ENCODE assay signal across 17 cellular contexts in the genomic region with DNA sequence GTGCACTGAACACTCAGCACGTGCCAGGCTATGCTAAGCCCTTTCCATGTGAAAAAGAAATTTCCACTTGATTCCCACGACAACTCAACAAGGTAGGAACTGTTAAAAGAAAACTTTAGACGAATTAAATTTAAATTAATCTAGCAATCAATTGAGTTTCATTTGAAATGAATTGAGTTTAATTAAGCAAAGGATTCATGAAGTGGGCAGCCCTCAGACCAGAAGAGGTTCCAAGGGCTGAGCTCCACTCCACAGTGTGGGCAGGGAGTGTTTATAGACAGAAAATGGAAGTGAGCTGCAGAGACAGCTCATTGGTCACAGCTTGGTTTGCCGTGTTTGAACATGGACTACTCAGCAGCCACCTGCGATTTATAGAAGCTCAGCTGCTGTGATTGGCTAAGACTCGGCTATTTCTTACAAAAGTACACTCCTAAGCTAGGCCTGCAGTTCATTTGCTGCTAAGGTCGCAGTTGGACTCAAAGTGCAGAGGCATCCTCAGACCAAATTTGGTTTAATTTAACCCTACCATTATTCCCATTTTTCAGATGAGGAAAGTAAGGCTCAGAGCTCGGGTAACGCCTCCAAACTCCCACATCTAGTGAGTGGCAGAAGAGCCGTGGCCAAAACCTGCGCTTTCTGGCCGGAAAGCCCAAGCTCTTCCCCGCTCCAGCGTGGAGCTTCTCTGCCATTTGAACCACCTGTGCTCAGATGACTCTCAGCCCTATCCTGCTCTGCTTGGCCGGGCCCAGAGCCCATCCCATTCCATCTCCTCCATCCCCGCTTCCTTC. TPM values are rescaled to one million over a fixed set of nuclear protein-coding genes. Genes with fewer than 3 reads are reported as not detected.
DNase-seq lines count a peak whose midpoint lies in the region; ATAC-seq, FAIRE-seq and TF ChIP-seq lines count a peak whose summit lies in the region.
"Had no signal": no experiment of that assay in that cellular context is flagged by ENCODE, and none has a peak within 500 bp of the region (broad histone marks: within the 10 kb centered on the region; RNA-seq: fewer than 3 reads in every experiment).

No MANE protein-coding gene starts in this region.

- peak overlapping the region; percentile 26 for H3K4me2 ChIP-seq in fibroblast of lung (ENCODE audit: extremely low read depth, insufficient read depth, low read length)

- H3K36me3 Mint-ChIP-seq in HFFc6 (ENCODE audit: low read depth) = no peaks in the 10 kb centered on the region
- H3K36me3 Mint-ChIP-seq: CD8-positive, alpha-beta T cell; naive thymus-derived CD8-positive, alpha-beta T cell had no signal

- no peaks in the 10 kb centered on the region for H3K27me3 ChIP-seq in Peyer's patch
- no peaks in the 10 kb centered on the region for H3K27me3 ChIP-seq in fibroblast of lung (ENCODE audit: control insufficient read depth, insufficient read depth, low read length)
- H3K27me3 ChIP-seq in small intestine (ENCODE audit: control insufficient read depth in 2 of 2, insufficient read depth in 2 of 2, low read length in 2 of 2) = no peaks in the 10 kb centered on the region
- H3K27me3 ChIP-seq: adrenal gland, gastrocnemius medialis had no signal

- H3K27ac Mint-ChIP-seq in HFFc6 = peak overlapping the region; percentile 36; the same call in 1 of the 2 replicates
- H3K27ac Mint-ChIP-seq: CD8-positive, alpha-beta T cell; stimulated activated naive CD8-positive, alpha-beta T cell treated with anti-CD3 and anti-CD28 coated beads, Interleukin-15, Interleukin-2, amounts not matched to agents 100 ng/mL and 50 ng/mL, for 24 hours had no signal

- no peaks in the 10 kb centered on the region for H4K20me1 ChIP-seq in fibroblast of lung (ENCODE audit: control insufficient read depth, extremely low read depth, insufficient read depth, low read length)

- TF ChIP-seq CTCF in HFFc6 (IDR thresholded peaks at IDR 0.05) (no peak), Peyer's patch (IDR thresholded peaks at IDR 0.05) (no peak), fibroblast of lung (conservative IDR thresholded peaks at IDR 0.05 in 1 of 2, IDR thresholded peaks at IDR 0.05 in 1 of 2; ENCODE audit: low read depth in 1 of 2, low read length in 2 of 2) (no peak)

- H3K9me3 ChIP-seq in Peyer's patch (no peaks in the 10 kb centered on the region), fibroblast of lung (ENCODE audit: control insufficient read depth, insufficient read depth, low read depth, low read length) (no peaks in the 10 kb centered on the region), small intestine (ENCODE audit: control insufficient read depth, low read depth) (no peaks in the 10 kb centered on the region)
- H3K9me3 ChIP-seq: adrenal gland, gastrocnemius medialis, HAP-1 had no signal

- 86 to 95% (median 92%) methylated on average over 16 of the region's 16 CpGs for WGBS in small intestine, 3 donors

- H3K4me1 Mint-ChIP-seq in HFFc6 (ENCODE audit: low read depth) = peaks cover 7% of the 10 kb centered on the region

- ATAC-seq in GM21717 (IDR thresholded peaks at IDR 0.05; ENCODE audit: unreplicated experiment) = no peak

- no peaks in the 10 kb centered on the region for H3K9me3 Mint-ChIP-seq in HFFc6
- H3K9me3 Mint-ChIP-seq: CD8-positive, alpha-beta T cell; stimulated activated naive CD8-positive, alpha-beta T cell treated with anti-CD3 and anti-CD28 coated beads, Interleukin-15, Interleukin-2, amounts not matched to agents 100 ng/mL and 50 ng/mL, for 24 hours had no signal

- no peak for DNase-seq in HFFc6
- DNase-seq in Peyer's patch = peak in 1 of 3 donors; percentile 44
- DNase-seq in fibroblast of lung (ENCODE audit: low read depth in 2 of 2) = no peak
- no peak for DNase-seq in small intestine
- DNase-seq in stimulated activated CD4-positive, alpha-beta T cell treated with anti-CD3 and anti-CD28 coated beads, Interleukin-12 subunit alpha, Interleukin-12 subunit beta, amount 100 ng/mL, for 4 hours = no peak
- DNase-seq in NCI-H187 (lab: John Stamatoyannopoulos, UW) = no peak
- DNase-seq: NCI-H526, retina, WERI-Rb-1 had no signal

- peaks cover 0 to 72% (median 12%) of the 10 kb centered on the region in 4 donors for H3K4me1 ChIP-seq in Peyer's patch
- peaks cover 33% of the 10 kb centered on the region for H3K4me1 ChIP-seq in fibroblast of lung (ENCODE audit: control insufficient read depth, extremely low read depth, insufficient read depth, low read length)
- H3K4me1 ChIP-seq in small intestine (ENCODE audit: control insufficient read depth in 2 of 2, insufficient read depth in 1 of 2, low read depth in 1 of 2, low read length in 1 of 2) = peaks cover 19 to 25% of the 10 kb centered on the region in 2 donors
- H3K4me1 ChIP-seq: adrenal gland, HAP-1 had no signal

- peak overlapping the region; percentile 4 for H2AFZ ChIP-seq in fibroblast of lung (ENCODE audit: low read length)

- no peaks in the 10 kb centered on the region for H3K36me3 ChIP-seq in Peyer's patch
- no peaks in the 10 kb centered on the region for H3K36me3 ChIP-seq in fibroblast of lung (ENCODE audit: control insufficient read depth, insufficient read depth, low read length)
- no peaks in the 10 kb centered on the region for H3K36me3 ChIP-seq in small intestine (ENCODE audit: control insufficient read depth in 2 of 2, insufficient read depth in 2 of 2, low read length in 2 of 2)
- H3K36me3 ChIP-seq: adrenal gland, gastrocnemius medialis, HAP-1, WERI-Rb-1 had no signal

- H3K9ac ChIP-seq in fibroblast of lung (ENCODE audit: insufficient read depth, low read length) = no peak overlapping the region

- no peak for FAIRE-seq in small intestine (lab: Jason Lieb, UNC)

- TF ChIP-seq POLR2A in Peyer's patch (IDR thresholded peaks at IDR 0.05) = no peak

- H3K27ac ChIP-seq in Peyer's patch (peak overlapping the region in 3 of 4 donors; percentile 46 to 97 (median 96)), fibroblast of lung (ENCODE audit: insufficient read depth, low read length) (peak overlapping the region; percentile 65), small intestine (ENCODE audit: low read depth in 1 of 2, low read length in 1 of 2) (peak overlapping the region; percentile 76 to 99)
- H3K27ac ChIP-seq: adrenal gland, WERI-Rb-1 had no signal

- H3K4me3 ChIP-seq in Peyer's patch (no peak overlapping the region), fibroblast of lung (replicated peaks in 1 of 4; ENCODE audit: control extremely low read depth in 1 of 4, insufficient read depth in 1 of 4, low read depth in 3 of 4, low read length in 4 of 4) (no peak overlapping the region), small intestine (ENCODE audit: low read depth in 1 of 2, low read length in 2 of 2) (no peak overlapping the region)
- H3K4me3 ChIP-seq: adrenal gland, gastrocnemius medialis, HAP-1 had no signal

- no peaks in the 10 kb centered on the region for H3K79me2 ChIP-seq in fibroblast of lung (ENCODE audit: control insufficient read depth, insufficient read depth, low read length)

- H3K27me3 Mint-ChIP-seq in HFFc6 (ENCODE audit: insufficient read depth) = no peaks in the 10 kb centered on the region; the same call in 1 of the 2 replicates
- H3K27me3 Mint-ChIP-seq: stimulated activated naive CD8-positive, alpha-beta T cell treated with anti-CD3 and anti-CD28 coated beads, Interleukin-15, Interleukin-2, amounts not matched to agents 100 ng/mL and 50 ng/mL, for 24 hours had no signal

- H3K4me3 Mint-ChIP-seq in HFFc6 = no peak overlapping the region
- H3K4me3 Mint-ChIP-seq: CD8-positive, alpha-beta T cell; stimulated activated naive CD8-positive, alpha-beta T cell treated with anti-CD3 and anti-CD28 coated beads, Interleukin-15, Interleukin-2, amounts not matched to agents 100 ng/mL and 50 ng/mL, for 24 hours had no signal

RNA-seq across cellular contexts. Expression of gene CALML3, which starts 24.9 kb away (rescaled TPM):
- not detected for total RNA-seq in HFFc6 (2021; fragmentation: NEBNext Ultra II Directional; extraction: Animal tissue kit (Norgen Biotek cat#: 25700))
- total RNA-seq in Peyer's patch (not detected), fibroblast of lung (not detected in 2 replicates)
- polyA plus RNA-seq in fibroblast of lung (not detected in 2 replicates), small intestine (under 1 TPM in 2 of 3 donors, not detected in 1; 0.07 to 0.27 TPM)
- polyA plus RNA-seq in fibroblast of lung (2012) = not detected in 2 replicates
- not detected in 2 replicates for polyA minus RNA-seq in fibroblast of lung (ENCODE audit: low replicate concordance)
- total RNA-seq: adrenal gland; CD8-positive, alpha-beta T cell; gastrocnemius medialis; naive thymus-derived CD8-positive, alpha-beta T cell; SK-MEL-5 had no signal
- polyA plus RNA-seq: naive thymus-derived CD8-positive, alpha-beta T cell had no signal

RNA-seq across cellular contexts. Expression of gene CALML5, which starts 50.3 kb away (rescaled TPM):
- total RNA-seq in HFFc6 (2021; fragmentation: NEBNext Ultra II Directional; extraction: Animal tissue kit (Norgen Biotek cat#: 25700)) = not detected
- total RNA-seq in Peyer's patch = not detected
- total RNA-seq in fibroblast of lung = not detected in 2 replicates
- not detected in 2 replicates for polyA plus RNA-seq in fibroblast of lung
- not detected in 2 replicates for polyA plus RNA-seq in fibroblast of lung (2012)
- not detected in 2 replicates for polyA minus RNA-seq in fibroblast of lung (ENCODE audit: low replicate concordance)
- not detected for polyA plus RNA-seq in small intestine
- total RNA-seq: adrenal gland; CD8-positive, alpha-beta T cell; gastrocnemius medialis; naive thymus-derived CD8-positive, alpha-beta T cell; SK-MEL-5 had no signal
- polyA plus RNA-seq: adrenal gland; naive thymus-derived CD8-positive, alpha-beta T cell had no signal
